In genomic region chr14:21121106-21121505, GRCh38 we compare ENCODE assay signal across 20 cellular contexts. TPM values are rescaled to one million over a fixed set of nuclear protein-coding genes. Genes with fewer than 3 reads are reported as not detected.
DNase-seq lines count a peak whose midpoint lies in the region; ATAC-seq and TF ChIP-seq lines count a peak whose summit lies in the region.
"Had no signal": no experiment of that assay in that cellular context is flagged by ENCODE, and none has a peak within 500 bp of the region (broad histone marks: within the 10 kb centered on the region; RNA-seq: fewer than 3 reads in every experiment).

No MANE protein-coding gene starts in this region.

- H3K9me3 ChIP-seq in PC-3 (ENCODE audit: low read length) (no peaks in the 10 kb centered on the region), suprapubic skin (no peaks in the 10 kb centered on the region)
- H3K9me3 ChIP-seq: Caco-2 had no signal

- no peak for TF ChIP-seq CTCF in PC-3 (conservative IDR thresholded peaks at IDR 0.05; ENCODE audit: low read depth, low read length)
- TF ChIP-seq CTCF in suprapubic skin (IDR thresholded peaks at IDR 0.05) = no peak

- H3K27me3 Mint-ChIP-seq in activated CD4-positive, alpha-beta T cell treated with anti-CD3 and anti-CD28 coated beads for 36 hours = peaks cover 11% of the 10 kb centered on the region
- H3K27me3 Mint-ChIP-seq in activated CD8-positive, alpha-beta memory T cell treated with anti-CD3 and anti-CD28 coated beads, Interleukin-2, amount 10 ng/mL, durations not matched to agents 7 days and 5 days = peaks cover 21% of the 10 kb centered on the region

- no peak overlapping the region for H3K9ac ChIP-seq in PC-3 (ENCODE audit: low read length)
- H3K9ac ChIP-seq: BLaER1, GM23248 had no signal

- TF ChIP-seq POLR2A in suprapubic skin (IDR thresholded peaks at IDR 0.05) = no peak

- no peaks in the 10 kb centered on the region for H3K4me1 Mint-ChIP-seq in activated CD4-positive, alpha-beta T cell treated with anti-CD3 and anti-CD28 coated beads for 36 hours
- H3K4me1 Mint-ChIP-seq in activated CD8-positive, alpha-beta memory T cell treated with anti-CD3 and anti-CD28 coated beads, Interleukin-2, amount 10 ng/mL, durations not matched to agents 7 days and 5 days = peaks cover 11% of the 10 kb centered on the region
- H3K4me1 Mint-ChIP-seq: B cell had no signal

- H2AFZ ChIP-seq in PC-3 (ENCODE audit: low read length) = no peak overlapping the region
- H2AFZ ChIP-seq: GM23248 had no signal

- CTCF ChIA-PET in activated CD4-positive, alpha-beta T cell treated with anti-CD3 and anti-CD28 coated beads for 36 hours (lab: Charles Lee) = no interaction called here
- CTCF ChIA-PET in PC-3 (lab: Charles Lee) = no interaction called here
- CTCF ChIA-PET in activated CD8-positive, alpha-beta memory T cell treated with anti-CD3 and anti-CD28 coated beads, Interleukin-2, amount 10 ng/mL, durations not matched to agents 7 days and 5 days (lab: Charles Lee) = no interaction called here

- H3K4me2 ChIP-seq in PC-3 (ENCODE audit: low read length) = no peak overlapping the region
- H3K4me2 ChIP-seq: BLaER1 had no signal

- H3K27me3 ChIP-seq in PC-3 (ENCODE audit: low read length) (peaks cover 31% of the 10 kb centered on the region), suprapubic skin (no peaks in the 10 kb centered on the region)
- H3K27me3 ChIP-seq: BLaER1 had no signal

- H3K4me1 ChIP-seq in PC-3 (ENCODE audit: insufficient read depth, low read length) = 0 out of 2 replicates have a peak, but pooled peaks cover 4% of the 10 kb centered on the region
- no peaks in the 10 kb centered on the region for H3K4me1 ChIP-seq in suprapubic skin
- H3K4me1 ChIP-seq: BLaER1, Caco-2 had no signal

- H3K9me2 ChIP-seq in PC-3 (replicated peaks; ENCODE audit: low read length) = no peaks in the 10 kb centered on the region

- no peak overlapping the region for H3K4me3 ChIP-seq in PC-3 (ENCODE audit: low read length)
- H3K4me3 ChIP-seq in suprapubic skin = no peak overlapping the region
- H3K4me3 ChIP-seq: BLaER1, GM23248 had no signal

- DNase-seq in activated CD4-positive, alpha-beta T cell treated with anti-CD3 and anti-CD28 coated beads for 36 hours = no peak
- DNase-seq in activated CD4-positive, alpha-beta T cell treated with anti-CD3 and anti-CD28 coated beads, Interleukin-2, amount 50 U/mL, for 1 hour = no peak
- DNase-seq in PC-3 (peak; percentile 35), kidney tubule cell (ENCODE audit: low spot score) (peak; percentile 45), suprapubic skin (ENCODE audit: low spot score in 2 of 2) (no peak)
- no peak for DNase-seq in central memory CD4-positive, alpha-beta T cell
- DNase-seq in activated CD8-positive, alpha-beta memory T cell treated with anti-CD3 and anti-CD28 coated beads, Interleukin-2, amount 10 ng/mL, durations not matched to agents 7 days and 5 days = no peak
- DNase-seq: Caco-2; CD4-positive, CD25-positive, alpha-beta regulatory T cell; CD8-positive, alpha-beta T cell; DMS153; DND-41; GM23248; H7; HCEC 1CT had no signal

- H3K36me3 ChIP-seq in PC-3 (ENCODE audit: low read depth, low read length) (no peaks in the 10 kb centered on the region), suprapubic skin (no peaks in the 10 kb centered on the region)
- H3K36me3 ChIP-seq: BLaER1 had no signal

- no peaks in the 10 kb centered on the region for H3K79me2 ChIP-seq in PC-3 (ENCODE audit: low read length)

- WGBS in suprapubic skin = 48% methylated on average over 1 of the region's 1 CpG

- H3K4me3 Mint-ChIP-seq in activated CD4-positive, alpha-beta T cell treated with anti-CD3 and anti-CD28 coated beads for 36 hours = no peak overlapping the region
- H3K4me3 Mint-ChIP-seq in activated CD8-positive, alpha-beta memory T cell treated with anti-CD3 and anti-CD28 coated beads, Interleukin-2, amount 10 ng/mL, durations not matched to agents 7 days and 5 days = no peak overlapping the region
- H3K4me3 Mint-ChIP-seq: B cell; CD4-positive, CD25-positive, alpha-beta regulatory T cell; CD8-positive, alpha-beta T cell had no signal

- H3K27ac ChIP-seq in PC-3 (ENCODE audit: low read length) (no peak overlapping the region), suprapubic skin (no peak overlapping the region)
- H3K27ac ChIP-seq: 22Rv1, BLaER1, C4-2B, GM23248 had no signal

- intact Hi-C loops in activated CD4-positive, alpha-beta T cell treated with anti-CD3 and anti-CD28 coated beads for 36 hours (cut with DNase I, micrococcal nuclease) = no loop called here
- intact Hi-C loops in PC-3 (cut with micrococcal nuclease) = no loop called here

- peak; percentile 33 for ATAC-seq in activated CD4-positive, alpha-beta T cell treated with anti-CD3 and anti-CD28 coated beads for 36 hours
- ATAC-seq in PC-3 = peak; percentile 60
- no peak for ATAC-seq in activated CD8-positive, alpha-beta memory T cell treated with anti-CD3 and anti-CD28 coated beads, Interleukin-2, amount 10 ng/mL, durations not matched to agents 7 days and 5 days
- ATAC-seq: CD8-positive, alpha-beta T cell had no signal

- no TSS peak for BruUV-seq in PC-3 (replicated peaks; lab: Mats Ljungman, UMichigan)

- POLR2A ChIA-PET in activated CD4-positive, alpha-beta T cell treated with anti-CD3 and anti-CD28 coated beads for 36 hours (lab: Charles Lee) = no interaction called here
- POLR2A ChIA-PET in PC-3 (lab: Charles Lee; ENCODE audit: unreplicated experiment) = no interaction called here

- no peaks in the 10 kb centered on the region for H3F3A ChIP-seq in PC-3 (ENCODE audit: low read length, unreplicated experiment)

- TF ChIP-seq EP300 in suprapubic skin (IDR thresholded peaks at IDR 0.05) = no peak

- H3K36me3 Mint-ChIP-seq in activated CD4-positive, alpha-beta T cell treated with anti-CD3 and anti-CD28 coated beads for 36 hours (ENCODE audit: low read depth) = no peaks in the 10 kb centered on the region
- peaks cover 2% of the 10 kb centered on the region for H3K36me3 Mint-ChIP-seq in activated CD8-positive, alpha-beta memory T cell treated with anti-CD3 and anti-CD28 coated beads, Interleukin-2, amount 10 ng/mL, durations not matched to agents 7 days and 5 days
- H3K36me3 Mint-ChIP-seq: CD4-positive, CD25-positive, alpha-beta regulatory T cell had no signal

- no peaks in the 10 kb centered on the region for H4K20me1 ChIP-seq in PC-3 (ENCODE audit: low read length)
- H4K20me1 ChIP-seq: BLaER1 had no signal

- no peak overlapping the region for H3K27ac Mint-ChIP-seq in activated CD4-positive, alpha-beta T cell treated with anti-CD3 and anti-CD28 coated beads for 36 hours
- no peak overlapping the region for H3K27ac Mint-ChIP-seq in activated CD8-positive, alpha-beta memory T cell treated with anti-CD3 and anti-CD28 coated beads, Interleukin-2, amount 10 ng/mL, durations not matched to agents 7 days and 5 days
- H3K27ac Mint-ChIP-seq: B cell; CD4-positive, CD25-positive, alpha-beta regulatory T cell; CD8-positive, alpha-beta T cell had no signal

- H3K9me3 Mint-ChIP-seq in activated CD4-positive, alpha-beta T cell treated with anti-CD3 and anti-CD28 coated beads for 36 hours (ENCODE audit: low read depth) = peaks cover 2% of the 10 kb centered on the region
- H3K9me3 Mint-ChIP-seq in activated CD8-positive, alpha-beta memory T cell treated with anti-CD3 and anti-CD28 coated beads, Interleukin-2, amount 10 ng/mL, durations not matched to agents 7 days and 5 days (ENCODE audit: low read depth) = no peaks in the 10 kb centered on the region

RNA-seq across cellular contexts. Expression of gene TMEM253, which starts 20.2 kb away (rescaled TPM):
- total RNA-seq in activated CD4-positive, alpha-beta T cell treated with anti-CD3 and anti-CD28 coated beads for 36 hours = under 1 TPM in 1 of 2 experiments, not detected in 1; 0.44 TPM
- total RNA-seq in PC-3 (2014; rRNA removed) (not detected in 2 replicates), suprapubic skin (1 to 10 TPM in 1 of 4 donors, under 1 TPM in 2, not detected in 1; 0.53 to 2.0 (median 0.83) TPM)
- not detected for total RNA-seq in activated CD8-positive, alpha-beta memory T cell treated with anti-CD3 and anti-CD28 coated beads, Interleukin-2, amount 10 ng/mL, durations not matched to agents 7 days and 5 days
- total RNA-seq: B cell; CD4-positive, CD25-positive, alpha-beta regulatory T cell; CD8-positive, alpha-beta T cell had no signal

RNA-seq across cellular contexts. Expression of gene ZNF219, which starts 22.7 kb away (rescaled TPM):
- total RNA-seq in activated CD4-positive, alpha-beta T cell treated with anti-CD3 and anti-CD28 coated beads for 36 hours = 10 to 100 TPM in 1 of 2 experiments, 1 to 10 TPM in 1; 9.6 to 10.8 TPM
- total RNA-seq in PC-3 (2014; rRNA removed) = 5.7 and 6.0 TPM in 2 replicates
- total RNA-seq in activated CD8-positive, alpha-beta memory T cell treated with anti-CD3 and anti-CD28 coated beads, Interleukin-2, amount 10 ng/mL, durations not matched to agents 7 days and 5 days = 1 to 10 TPM; 5.8 to 5.9 TPM
- total RNA-seq in suprapubic skin = 10 to 100 TPM; 44.2 to 70.0 (median 56.7) TPM

RNA-seq across cellular contexts. Expression of gene OR5AU1, which starts 34.8 kb away (rescaled TPM):
- under 1 TPM in 1 of 2 experiments, not detected in 1; 0.02 TPM for total RNA-seq in activated CD4-positive, alpha-beta T cell treated with anti-CD3 and anti-CD28 coated beads for 36 hours
- total RNA-seq in PC-3 (2014; rRNA removed) (not detected in 2 replicates), suprapubic skin (not detected)
- not detected for total RNA-seq in activated CD8-positive, alpha-beta memory T cell treated with anti-CD3 and anti-CD28 coated beads, Interleukin-2, amount 10 ng/mL, durations not matched to agents 7 days and 5 days
- total RNA-seq: B cell; Caco-2; CD4-positive, CD25-positive, alpha-beta regulatory T cell; CD8-positive, alpha-beta T cell; GM23248; H1; H7 had no signal

RNA-seq across cellular contexts. Expression of gene ARHGEF40, which starts 51.0 kb away (rescaled TPM):
- under 1 TPM; 0.05 to 0.09 TPM for total RNA-seq in activated CD4-positive, alpha-beta T cell treated with anti-CD3 and anti-CD28 coated beads for 36 hours
- 2.7 and 3.9 TPM in 2 replicates for total RNA-seq in PC-3 (2014; rRNA removed)
- total RNA-seq in activated CD8-positive, alpha-beta memory T cell treated with anti-CD3 and anti-CD28 coated beads, Interleukin-2, amount 10 ng/mL, durations not matched to agents 7 days and 5 days = under 1 TPM in 1 of 2 experiments, not detected in 1; 0.09 TPM
- total RNA-seq in suprapubic skin = 10 to 100 TPM; 14.4 to 22.8 (median 17.6) TPM

Comparison
In these comparisons a context has a peak if more than half of its experiments do, and no peak if none do; other contexts are left out.
1. DNase-seq: peak in PC-3 (single experiment) and kidney tubule cell (single experiment); none in activated CD4-positive, alpha-beta T cell treated with anti-CD3 and anti-CD28 coated beads for 36 hours (single experiment), activated CD4-positive, alpha-beta T cell treated with anti-CD3 and anti-CD28 coated beads, Interleukin-2, amount 50 U/mL, for 1 hour (single experiment), central memory CD4-positive, alpha-beta T cell (single experiment), activated CD8-positive, alpha-beta memory T cell treated with anti-CD3 and anti-CD28 coated beads, Interleukin-2, amount 10 ng/mL, durations not matched to agents 7 days and 5 days (single experiment) and suprapubic skin (0 of 2).